ENCODE assay signal across 8 cellular contexts in the genomic region with DNA sequence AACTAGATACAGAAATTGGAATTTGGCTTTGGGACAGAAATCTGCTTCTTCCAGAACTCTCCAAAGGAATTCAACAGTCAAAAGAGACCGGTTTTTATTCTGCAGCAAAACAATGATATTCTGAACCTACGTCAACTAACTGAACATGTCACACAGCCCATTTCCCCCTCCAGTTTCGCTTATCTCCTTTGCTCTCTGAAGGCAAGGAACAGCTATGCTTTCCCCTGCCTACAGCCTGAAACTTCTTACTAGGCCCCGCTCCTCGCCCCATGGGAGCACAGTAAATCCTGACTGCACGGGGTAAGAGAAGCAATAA. TPM values are rescaled to one million over a fixed set of nuclear protein-coding genes. Genes with fewer than 3 reads are reported as not detected.
A peak's percentile ranks its signal among the peaks of the same experiment; 100 is the strongest.
DNase-seq lines count a peak whose midpoint lies in the region; ATAC-seq and TF ChIP-seq lines count a peak whose summit lies in the region.

No MANE protein-coding gene starts in this region.

- intact Hi-C loops in lower lobe of right lung (cut with DNase I) = no loop called here
- intact Hi-C loops in vagina (cut with DNase I) = loop anchor here (10.0 kb wide), 1 partner anchor 71 kb away; a partner anchor contains a TSS

- H3K4me2 ChIP-seq in BLaER1 treated with 17β-estradiol and CSF1 and Interleukin-3, amounts not matched to agents 10 nM and 100 nM = peak overlapping the region; percentile 68 to 94 (median 84)

- no peak for TF ChIP-seq POLR2A in vagina (IDR thresholded peaks at IDR 0.05)

- no peak for TF ChIP-seq CTCF in lower lobe of right lung (IDR thresholded peaks at IDR 0.05)
- no peak for TF ChIP-seq CTCF in vagina (IDR thresholded peaks at IDR 0.05)

- H3K9ac ChIP-seq in BLaER1 treated with 17β-estradiol and CSF1 and Interleukin-3, amounts not matched to agents 10 nM and 100 nM = peak overlapping the region; percentile 71 to 85 (median 81)

- ATAC-seq in GM19463 (IDR thresholded peaks at IDR 0.05; ENCODE audit: unreplicated experiment) (peak; percentile 26), HG03558 (IDR thresholded peaks at IDR 0.05; ENCODE audit: extremely low read depth, unreplicated experiment) (peak; percentile 2), lower lobe of right lung (no peak)

- peak overlapping the region; percentile 71 to 83 (median 79) for H3K4me3 ChIP-seq in BLaER1 treated with 17β-estradiol and CSF1 and Interleukin-3, amounts not matched to agents 10 nM and 100 nM
- H3K4me3 ChIP-seq in lower lobe of right lung (peak overlapping the region; percentile 86), vagina (peak overlapping the region; percentile 69 to 77)

- no peaks in the 10 kb centered on the region for H3K9me3 ChIP-seq in BLaER1 treated with 17β-estradiol and CSF1 and Interleukin-3, amounts not matched to agents 10 nM and 100 nM (replicated peaks in 1 of 11)
- H3K9me3 ChIP-seq in lower lobe of right lung = no peaks in the 10 kb centered on the region
- no peaks in the 10 kb centered on the region for H3K9me3 ChIP-seq in vagina

- peaks cover 18 to 44% (median 22%) of the 10 kb centered on the region in 10 experiments for H3K4me1 ChIP-seq in BLaER1 treated with 17β-estradiol and CSF1 and Interleukin-3, amounts not matched to agents 10 nM and 100 nM
- peaks cover 27% of the 10 kb centered on the region for H3K4me1 ChIP-seq in lower lobe of right lung
- peaks cover 28% of the 10 kb centered on the region for H3K4me1 ChIP-seq in vagina

- peaks cover 9 to 38% (median 22%) of the 10 kb centered on the region in 11 experiments; a peak in 19 of 22 replicates for H3K36me3 ChIP-seq in BLaER1 treated with 17β-estradiol and CSF1 and Interleukin-3, amounts not matched to agents 10 nM and 100 nM
- H3K36me3 ChIP-seq in lower lobe of right lung (peaks cover 22% of the 10 kb centered on the region), vagina (peaks cover 0 to 4% of the 10 kb centered on the region in 2 donors)

- H3K27me3 ChIP-seq in BLaER1 treated with 17β-estradiol and CSF1 and Interleukin-3, amounts not matched to agents 10 nM and 100 nM = no peaks in the 10 kb centered on the region
- H3K27me3 ChIP-seq in lower lobe of right lung (ENCODE audit: low read depth) = no peaks in the 10 kb centered on the region
- no peaks in the 10 kb centered on the region for H3K27me3 ChIP-seq in vagina

- H4K20me1 ChIP-seq in BLaER1 treated with 17β-estradiol and CSF1 and Interleukin-3, amounts not matched to agents 10 nM and 100 nM = peaks cover 0 to 33% (median 10%) of the 10 kb centered on the region in 11 experiments; a peak in 10 of 22 replicates

- peak overlapping the region; percentile 16 to 80 (median 71); a peak in 21 of 22 replicates for H3K27ac ChIP-seq in BLaER1 treated with 17β-estradiol and CSF1 and Interleukin-3, amounts not matched to agents 10 nM and 100 nM
- H3K27ac ChIP-seq in lower lobe of right lung = peak overlapping the region; percentile 91
- peak overlapping the region; percentile 81 for H3K27ac ChIP-seq in vagina

- DNase-seq in amniotic epithelial cell (ENCODE audit: low read depth) = peak; percentile 37
- DNase-seq in lower lobe of right lung = no peak
- no peak for DNase-seq in vagina (ENCODE audit: extremely low spot score in 2 of 2)
- no peak for DNase-seq in H4 (ENCODE audit: low spot score)
- no peak for DNase-seq in SKM-1 treated with dmso at 0.1 percent for 144 hours (lab: John Stamatoyannopoulos, UW; ENCODE audit: unreplicated experiment)

RNA-seq across cellular contexts. Expression of a gene that starts 0.5 kb away (rescaled TPM):
- total RNA-seq in lower lobe of right lung (68.7 TPM), vagina (59.7 TPM)
- total RNA-seq in H4 (2014; rRNA removed; shearing (Covaris generic)) = 34.4 and 45.4 TPM in 2 replicates

RNA-seq across cellular contexts. Expression of a gene that starts 0.6 kb away (rescaled TPM):
- total RNA-seq in lower lobe of right lung (5.6 TPM), vagina (9.1 TPM)
- total RNA-seq in H4 (2014; rRNA removed; shearing (Covaris generic)) = 9.2 and 10.2 TPM in 2 replicates

Comparison
In these comparisons a context has a peak if more than half of its experiments do, and no peak if none do; other contexts are left out.
1. ATAC-seq: peak in GM19463 (single experiment) and HG03558 (single experiment); none in lower lobe of right lung (0 of 2).
2. Peak in every context shown above with its lines, with median percentiles within 50 percentile points of each other: H3K27ac ChIP-seq and H3K4me3 ChIP-seq.